ENCODE assay signal across 11 cellular contexts in the genomic region with DNA sequence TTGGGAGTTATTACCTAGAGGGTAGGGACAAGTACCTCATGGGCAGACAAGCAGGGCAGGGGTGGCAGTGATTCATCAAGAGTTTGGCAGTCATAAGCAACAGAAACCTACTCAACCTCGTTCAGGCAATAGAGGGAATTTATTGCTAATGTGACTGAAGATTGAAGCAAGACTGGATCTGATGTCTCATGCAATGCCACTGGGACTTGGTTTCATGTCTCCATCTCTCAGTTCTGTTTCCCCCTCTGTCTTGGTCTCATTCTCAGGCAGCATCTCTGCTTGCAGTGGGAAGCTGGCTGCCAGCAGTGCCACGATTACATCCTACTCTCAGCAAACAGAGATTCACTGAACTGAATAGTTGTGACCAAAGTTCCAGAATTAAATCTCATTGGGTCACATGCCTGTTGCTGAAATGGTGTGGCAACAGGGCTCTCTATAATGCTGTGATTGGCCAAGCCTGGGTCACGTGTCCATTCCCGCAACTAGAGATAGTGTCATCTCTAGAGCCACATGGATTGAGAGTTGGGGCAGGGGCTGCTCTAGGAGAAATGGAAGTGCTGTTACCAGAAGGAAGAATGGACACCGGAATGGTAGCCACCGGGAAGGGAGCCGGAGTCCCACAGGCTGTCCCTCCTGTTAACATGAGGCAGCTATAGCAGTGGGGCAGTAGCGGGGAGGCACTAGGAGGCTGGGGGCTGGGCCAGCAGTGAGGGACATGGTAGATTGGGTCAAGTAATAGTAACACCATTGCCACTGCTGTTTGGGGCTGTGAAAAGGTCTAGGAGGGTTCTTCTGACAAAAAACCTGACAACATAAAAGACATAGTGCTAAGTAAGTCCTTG. TPM values are rescaled to one million over a fixed set of nuclear protein-coding genes. Genes with fewer than 3 reads are reported as not detected.
A peak's percentile ranks its signal among the peaks of the same experiment; 100 is the strongest.
DNase-seq lines count a peak whose midpoint lies in the region; ATAC-seq and TF ChIP-seq lines count a peak whose summit lies in the region.
"Had no signal": no experiment of that assay in that cellular context is flagged by ENCODE, and none has a peak within 500 bp of the region (broad histone marks: within the 10 kb centered on the region; RNA-seq: fewer than 3 reads in every experiment).

No MANE protein-coding gene starts in this region.

- TF ChIP-seq RAD21 in Ishikawa (IDR thresholded peaks at IDR 0.05; ENCODE audit: low read depth), result no peak

- TF ChIP-seq CTCF in nephron progenitor cell (IDR thresholded peaks at IDR 0.05), result no peak

- DNase-seq in CD8-positive, alpha-beta memory T cell, result no peak
- DNase-seq in nephron progenitor cell, result no peak
- no peak for DNase-seq in effector memory CD8-positive, alpha-beta T cell
- no peak for DNase-seq in activated CD4-positive, CD25-positive, alpha-beta regulatory T cell (lab: John Stamatoyannopoulos, UW)
- DNase-seq in GDM1 (lab: John Stamatoyannopoulos, UW), result no peak
- DNase-seq: activated CD8-positive, alpha-beta memory T cell treated with anti-CD3 and anti-CD28 coated beads, Interleukin-2, amount 50 U/mL, for 48 hours; heart right ventricle; NCI-H510A had no signal

- H3K36me3 ChIP-seq in CD8-positive, alpha-beta memory T cell (ENCODE audit: insufficient read depth, low read length), result no peaks in the 10 kb centered on the region
- H3K36me3 ChIP-seq: heart right ventricle had no signal

- CTCF ChIA-PET in CD8-positive, alpha-beta memory T cell (lab: Charles Lee), result interaction anchor here (1.2 to 7.4 kb wide), 2 partner anchors 9 to 20 kb away, joined by 3 to 42 read pairs; no protein-coding TSS in a partner anchor

- POLR2A ChIA-PET in CD8-positive, alpha-beta memory T cell (lab: Charles Lee), result interaction anchor here (0.6 to 1.3 kb wide), 3 partner anchors 9 to 65 kb away, joined by 4 read pairs; no protein-coding TSS in a partner anchor

- peaks cover 30% of the 10 kb centered on the region for H3K4me1 ChIP-seq in CD8-positive, alpha-beta memory T cell (ENCODE audit: insufficient read depth, low read length)

- H3K4me3 ChIP-seq in CD8-positive, alpha-beta memory T cell (ENCODE audit: low read length), result no peak overlapping the region
- H3K4me3 ChIP-seq: heart right ventricle had no signal

- peaks cover 5 to 6% (median 6%) of the 10 kb centered on the region in 3 donors for H3K36me3 Mint-ChIP-seq in CD8-positive, alpha-beta memory T cell
- H3K36me3 Mint-ChIP-seq in activated naive CD4-positive, alpha-beta T cell treated with anti-CD3 and anti-CD28 coated beads, Interleukin-2, amount 50 U/mL, for 24 hours, result peaks cover 4% of the 10 kb centered on the region
- H3K36me3 Mint-ChIP-seq in nephron progenitor cell (ENCODE audit: low read depth), result peaks cover 5% of the 10 kb centered on the region
- peaks cover 26% of the 10 kb centered on the region for H3K36me3 Mint-ChIP-seq in effector memory CD8-positive, alpha-beta T cell (ENCODE audit: insufficient read depth)

- peak overlapping the region in 2 of 7 donors; percentile 2 to 66 for H3K4me3 Mint-ChIP-seq in CD8-positive, alpha-beta memory T cell
- H3K4me3 Mint-ChIP-seq in activated naive CD4-positive, alpha-beta T cell treated with anti-CD3 and anti-CD28 coated beads, Interleukin-2, amount 50 U/mL, for 24 hours, result peak overlapping the region; percentile 74
- H3K4me3 Mint-ChIP-seq in nephron progenitor cell, result no peak overlapping the region
- no peak overlapping the region for H3K4me3 Mint-ChIP-seq in effector memory CD8-positive, alpha-beta T cell

- H3K4me1 Mint-ChIP-seq in CD8-positive, alpha-beta memory T cell, result peaks cover 31 to 52% (median 46%) of the 10 kb centered on the region in 3 donors
- peaks cover 44% of the 10 kb centered on the region for H3K4me1 Mint-ChIP-seq in activated naive CD4-positive, alpha-beta T cell treated with anti-CD3 and anti-CD28 coated beads, Interleukin-2, amount 50 U/mL, for 24 hours
- peaks cover 12% of the 10 kb centered on the region for H3K4me1 Mint-ChIP-seq in nephron progenitor cell
- peaks cover 20 to 24% of the 10 kb centered on the region in 2 donors for H3K4me1 Mint-ChIP-seq in effector memory CD8-positive, alpha-beta T cell (ENCODE audit: low read depth in 2 of 2)

- H3K9me3 Mint-ChIP-seq in CD8-positive, alpha-beta memory T cell, result peaks cover 0 to 3% (median 0%) of the 10 kb centered on the region in 5 donors
- no peaks in the 10 kb centered on the region for H3K9me3 Mint-ChIP-seq in activated naive CD4-positive, alpha-beta T cell treated with anti-CD3 and anti-CD28 coated beads, Interleukin-2, amount 50 U/mL, for 24 hours
- peaks cover 5% of the 10 kb centered on the region for H3K9me3 Mint-ChIP-seq in nephron progenitor cell
- peaks cover 0 to 3% of the 10 kb centered on the region in 2 donors for H3K9me3 Mint-ChIP-seq in effector memory CD8-positive, alpha-beta T cell

- H3K27ac Mint-ChIP-seq in CD8-positive, alpha-beta memory T cell, result peak overlapping the region in 2 of 8 donors; percentile 19 to 23
- peak overlapping the region; percentile 93 for H3K27ac Mint-ChIP-seq in activated naive CD4-positive, alpha-beta T cell treated with anti-CD3 and anti-CD28 coated beads, Interleukin-2, amount 50 U/mL, for 24 hours
- H3K27ac Mint-ChIP-seq in nephron progenitor cell, result peak overlapping the region; percentile 85
- H3K27ac Mint-ChIP-seq in effector memory CD8-positive, alpha-beta T cell, result no peak overlapping the region

- H3K9me3 ChIP-seq in CD8-positive, alpha-beta memory T cell (ENCODE audit: low read length), result no peaks in the 10 kb centered on the region

- H3K27me3 Mint-ChIP-seq in CD8-positive, alpha-beta memory T cell, result peaks cover 0 to 2% of the 10 kb centered on the region in 2 donors
- H3K27me3 Mint-ChIP-seq in activated naive CD4-positive, alpha-beta T cell treated with anti-CD3 and anti-CD28 coated beads, Interleukin-2, amount 50 U/mL, for 24 hours, result no peaks in the 10 kb centered on the region
- H3K27me3 Mint-ChIP-seq in nephron progenitor cell (ENCODE audit: low read depth, poor library complexity), result peaks cover 6% of the 10 kb centered on the region
- H3K27me3 Mint-ChIP-seq in effector memory CD8-positive, alpha-beta T cell, result no peaks in the 10 kb centered on the region

- no peak for ATAC-seq in effector memory CD8-positive, alpha-beta T cell (replicated peaks)
- ATAC-seq in GM19463 (IDR thresholded peaks at IDR 0.05; ENCODE audit: unreplicated experiment), result no peak
- ATAC-seq: heart right ventricle had no signal

- H3K27ac ChIP-seq in CD8-positive, alpha-beta memory T cell (ENCODE audit: low read depth, low read length), result peak overlapping the region; percentile 16

- H3K27me3 ChIP-seq in CD8-positive, alpha-beta memory T cell (ENCODE audit: insufficient read depth, low read length, poor library complexity, severe bottlenecking), result no peaks in the 10 kb centered on the region
- H3K27me3 ChIP-seq: heart right ventricle had no signal

- TF ChIP-seq EP300 in Ishikawa (IDR thresholded peaks at IDR 0.05; ENCODE audit: borderline replicate concordance), result no peak

TF ChIP-seq in Ishikawa, 13 proteins besides CTCF, POLR2A, EP300 and RAD21:
- TF ChIP-seq, protein P1, sequence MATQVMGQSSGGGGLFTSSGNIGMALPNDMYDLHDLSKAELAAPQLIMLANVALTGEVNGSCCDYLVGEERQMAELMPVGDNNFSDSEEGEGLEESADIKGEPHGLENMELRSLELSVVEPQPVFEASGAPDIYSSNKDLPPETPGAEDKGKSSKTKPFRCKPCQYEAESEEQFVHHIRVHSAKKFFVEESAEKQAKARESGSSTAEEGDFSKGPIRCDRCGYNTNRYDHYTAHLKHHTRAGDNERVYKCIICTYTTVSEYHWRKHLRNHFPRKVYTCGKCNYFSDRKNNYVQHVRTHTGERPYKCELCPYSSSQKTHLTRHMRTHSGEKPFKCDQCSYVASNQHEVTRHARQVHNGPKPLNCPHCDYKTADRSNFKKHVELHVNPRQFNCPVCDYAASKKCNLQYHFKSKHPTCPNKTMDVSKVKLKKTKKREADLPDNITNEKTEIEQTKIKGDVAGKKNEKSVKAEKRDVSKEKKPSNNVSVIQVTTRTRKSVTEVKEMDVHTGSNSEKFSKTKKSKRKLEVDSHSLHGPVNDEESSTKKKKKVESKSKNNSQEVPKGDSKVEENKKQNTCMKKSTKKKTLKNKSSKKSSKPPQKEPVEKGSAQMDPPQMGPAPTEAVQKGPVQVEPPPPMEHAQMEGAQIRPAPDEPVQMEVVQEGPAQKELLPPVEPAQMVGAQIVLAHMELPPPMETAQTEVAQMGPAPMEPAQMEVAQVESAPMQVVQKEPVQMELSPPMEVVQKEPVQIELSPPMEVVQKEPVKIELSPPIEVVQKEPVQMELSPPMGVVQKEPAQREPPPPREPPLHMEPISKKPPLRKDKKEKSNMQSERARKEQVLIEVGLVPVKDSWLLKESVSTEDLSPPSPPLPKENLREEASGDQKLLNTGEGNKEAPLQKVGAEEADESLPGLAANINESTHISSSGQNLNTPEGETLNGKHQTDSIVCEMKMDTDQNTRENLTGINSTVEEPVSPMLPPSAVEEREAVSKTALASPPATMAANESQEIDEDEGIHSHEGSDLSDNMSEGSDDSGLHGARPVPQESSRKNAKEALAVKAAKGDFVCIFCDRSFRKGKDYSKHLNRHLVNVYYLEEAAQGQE (IDR thresholded peaks at IDR 0.05; ENCODE audit: low read depth), result no peak
- no peak for TF ChIP-seq TEAD4 (IDR thresholded peaks at IDR 0.05)
- TF ChIP-seq, protein P2, sequence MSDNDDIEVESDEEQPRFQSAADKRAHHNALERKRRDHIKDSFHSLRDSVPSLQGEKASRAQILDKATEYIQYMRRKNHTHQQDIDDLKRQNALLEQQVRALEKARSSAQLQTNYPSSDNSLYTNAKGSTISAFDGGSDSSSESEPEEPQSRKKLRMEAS (IDR thresholded peaks at IDR 0.05), result no peak
- TF ChIP-seq USF1 (IDR thresholded peaks at IDR 0.05), result peak; percentile 50; the same call in 1 of the 2 replicates
- no peak for TF ChIP-seq CEBPB (IDR thresholded peaks at IDR 0.05)
- TF ChIP-seq FOXM1 (IDR thresholded peaks at IDR 0.05; ENCODE audit: borderline replicate concordance, low read depth), result no peak
- TF ChIP-seq TAF1 (IDR thresholded peaks at IDR 0.05; ENCODE audit: low read depth), result no peak
- TF ChIP-seq TCF12 (IDR thresholded peaks at IDR 0.05; ENCODE audit: low read depth), result no peak

RNA-seq across cellular contexts. Expression of gene CDC42, which starts 3.9 kb away (rescaled TPM):
- total RNA-seq in CD8-positive, alpha-beta memory T cell, result 100 to 1,000 TPM; 317 to 347 TPM
- polyA plus RNA-seq in CD8-positive, alpha-beta memory T cell, result 294 TPM

RNA-seq across cellular contexts. Expression of gene CELA3A, which starts 47.1 kb away (rescaled TPM):
- not detected for total RNA-seq in CD8-positive, alpha-beta memory T cell
- polyA plus RNA-seq in CD8-positive, alpha-beta memory T cell, result not detected

Comparison
In these comparisons a context has a peak if more than half of its experiments do, and no peak if none do; other contexts are left out.
1. H3K27ac Mint-ChIP-seq: peak in activated naive CD4-positive, alpha-beta T cell treated with anti-CD3 and anti-CD28 coated beads, Interleukin-2, amount 50 U/mL, for 24 hours (single experiment) and nephron progenitor cell (single experiment); none in effector memory CD8-positive, alpha-beta T cell (0 of 2).